ENCODE assay signal across 1 cellular context in the genomic region with DNA sequence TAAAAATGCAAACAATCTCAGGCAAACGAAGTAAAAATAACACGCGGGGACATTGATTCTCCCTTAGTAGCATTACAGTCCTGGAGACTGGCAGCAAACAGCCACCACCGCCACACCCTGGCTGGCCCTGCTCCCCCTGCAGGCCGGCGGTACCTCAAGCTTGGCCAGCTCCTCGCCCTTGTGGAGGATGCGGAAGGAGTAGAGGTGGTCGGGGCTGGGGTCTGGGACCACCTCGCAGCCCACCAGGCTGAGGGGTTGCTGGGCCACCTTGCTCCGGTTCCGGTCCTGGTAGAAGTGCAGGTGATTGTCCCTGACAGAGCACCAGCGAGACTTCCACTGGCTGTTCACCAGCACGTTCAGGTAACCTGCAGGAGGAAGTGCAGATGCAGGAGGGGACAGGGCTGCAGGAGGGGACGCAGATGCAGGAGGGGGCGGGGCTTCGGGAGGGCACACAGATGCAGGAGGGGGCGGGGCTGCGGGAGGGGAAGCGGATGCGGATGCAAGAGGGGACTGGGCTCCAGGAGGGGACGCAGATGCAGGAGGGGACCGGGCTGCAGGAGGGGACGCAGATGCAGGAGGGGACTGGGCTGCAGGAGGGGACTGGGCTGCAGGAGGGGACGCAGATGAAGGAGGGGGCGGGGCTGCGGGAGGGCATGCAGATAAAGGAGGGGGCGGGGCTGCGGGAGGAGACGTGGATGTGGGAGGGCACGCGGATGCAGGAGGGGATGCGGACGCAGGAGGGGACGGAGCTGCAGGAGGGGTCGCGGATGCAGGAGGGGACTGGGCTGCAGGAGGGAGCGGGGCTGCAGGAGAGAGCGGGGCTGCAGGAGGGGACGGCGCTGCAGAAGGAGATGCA.
TF ChIP-seq lines count a peak whose summit lies in the region.

No MANE protein-coding gene starts in this region.

TF ChIP-seq in HEK293, 187 proteins besides CTCF, POLR2A, EP300 and RAD21 (continued from another document):
- TF ChIP-seq, protein P1, sequence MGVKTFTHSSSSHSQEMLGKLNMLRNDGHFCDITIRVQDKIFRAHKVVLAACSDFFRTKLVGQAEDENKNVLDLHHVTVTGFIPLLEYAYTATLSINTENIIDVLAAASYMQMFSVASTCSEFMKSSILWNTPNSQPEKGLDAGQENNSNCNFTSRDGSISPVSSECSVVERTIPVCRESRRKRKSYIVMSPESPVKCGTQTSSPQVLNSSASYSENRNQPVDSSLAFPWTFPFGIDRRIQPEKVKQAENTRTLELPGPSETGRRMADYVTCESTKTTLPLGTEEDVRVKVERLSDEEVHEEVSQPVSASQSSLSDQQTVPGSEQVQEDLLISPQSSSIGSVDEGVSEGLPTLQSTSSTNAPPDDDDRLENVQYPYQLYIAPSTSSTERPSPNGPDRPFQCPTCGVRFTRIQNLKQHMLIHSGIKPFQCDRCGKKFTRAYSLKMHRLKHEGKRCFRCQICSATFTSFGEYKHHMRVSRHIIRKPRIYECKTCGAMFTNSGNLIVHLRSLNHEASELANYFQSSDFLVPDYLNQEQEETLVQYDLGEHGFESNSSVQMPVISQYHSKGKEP (tag by site-specific recombination; IDR thresholded peaks at IDR 0.05) = peak; percentile 80
- no peak for TF ChIP-seq ZNF146 (tag by site-specific recombination; IDR thresholded peaks at IDR 0.05)
TF ChIP-seq in HEK293: peak in this region for 15.
